In genomic region chr1:172442404-172442803, GRCh38 we compare ENCODE assay signal across 1 cellular context.
TF ChIP-seq lines count a peak whose summit lies in the region.

No MANE protein-coding gene starts in this region.

TF ChIP-seq in K562, 482 proteins besides CTCF, POLR2A, EP300 and RAD21 (continued from another document):
- TF ChIP-seq CHAMP1 (IDR thresholded peaks at IDR 0.05) = no peak
- TF ChIP-seq ILK (tag; IDR thresholded peaks at IDR 0.05; ENCODE audit: borderline replicate concordance, low read depth) = no peak
- peak; percentile 58; the same call in 1 of the 2 replicates for TF ChIP-seq FOXM1 (IDR thresholded peaks at IDR 0.05; ENCODE audit: low read depth)
- TF ChIP-seq FOXM1 (CRISPR knock-in tag; IDR thresholded peaks at IDR 0.05; ENCODE audit: low read depth) = no peak
TF ChIP-seq in K562: peak in this region for 85.
